In the genomic region with DNA sequence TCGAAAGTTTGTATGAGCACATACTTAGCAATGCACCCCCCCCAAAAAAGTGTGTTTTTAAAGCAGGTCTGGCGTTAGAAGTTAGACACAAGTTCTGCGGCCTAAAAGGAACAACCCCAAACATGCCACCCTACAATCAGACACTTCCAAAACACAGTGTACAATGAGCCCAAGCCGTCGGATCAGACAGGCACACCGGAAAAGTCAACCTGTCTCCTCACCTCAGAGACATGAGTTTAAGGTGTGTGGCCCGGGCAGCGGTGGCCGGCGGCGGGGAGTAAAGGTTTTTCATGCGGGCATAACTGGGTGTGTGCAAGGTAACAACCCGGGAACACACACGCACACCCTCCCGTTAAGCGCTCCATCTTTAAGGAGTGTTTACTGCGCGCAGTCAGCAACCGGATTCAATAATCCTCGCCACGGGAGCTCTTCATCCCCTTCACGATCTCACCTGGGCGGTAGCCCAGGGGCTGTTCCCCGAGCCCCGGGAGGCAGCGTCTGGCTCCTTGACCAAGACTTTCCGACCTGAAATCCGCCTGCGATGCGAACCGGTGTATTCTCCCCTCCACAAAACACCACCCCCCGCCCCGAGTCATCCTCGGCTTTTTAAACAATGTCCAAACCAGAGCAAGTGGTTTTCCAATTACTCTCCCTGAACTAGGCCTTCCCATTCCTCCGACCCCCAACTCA, we compare ENCODE assay signal across 8 cellular contexts. TPM values are rescaled to one million over a fixed set of nuclear protein-coding genes. Genes with fewer than 3 reads are reported as not detected.
DNase-seq lines count a peak whose midpoint lies in the region; ATAC-seq and TF ChIP-seq lines count a peak whose summit lies in the region.
"Not testable (repeated sequence)": the region's sequence is repeated elsewhere in the genome, so short reads cannot be mapped to it uniquely, and the experiment has no call there.

No MANE protein-coding gene starts in this region.

- H3K9me3 ChIP-seq in CD8-positive, alpha-beta memory T cell (ENCODE audit: low read length); right atrium auricular region: not testable (repeated sequence)

- POLR2A ChIA-PET in CD8-positive, alpha-beta memory T cell (lab: Charles Lee) = interaction anchor here (1.1 to 2.3 kb wide), 3 partner anchors 48 to 156 kb away, joined by 5 to 17 read pairs (median 10); partner anchors contain the start of genes CEP95 and DDX5

- H3K36me3 ChIP-seq in CD8-positive, alpha-beta memory T cell (ENCODE audit: insufficient read depth, low read length); right atrium auricular region: not testable (repeated sequence)

- intact Hi-C loops in activated CD4-positive, alpha-beta T cell treated with anti-CD3 and anti-CD28 coated beads, Interleukin-2, amount 10 ng/mL, durations not matched to agents 24 days and 14 days (cut with micrococcal nuclease) = loop anchor here (5.0 kb wide), 2 partner anchors 76 to 239 kb away; no protein-coding TSS in a partner anchor

- H3K27ac ChIP-seq in CD8-positive, alpha-beta memory T cell (ENCODE audit: low read depth, low read length) = peak overlapping the region; percentile 64
- peak overlapping the region; percentile 90 to 91 for H3K27ac ChIP-seq in right atrium auricular region

- TF ChIP-seq CTCF in HFFc6 (IDR thresholded peaks at IDR 0.05); brain (conservative IDR thresholded peaks at IDR 0.05); right atrium auricular region (IDR thresholded peaks at IDR 0.05); omental fat pad (IDR thresholded peaks at IDR 0.05): not testable (repeated sequence)

- not testable (repeated sequence) for H3K27me3 ChIP-seq in CD8-positive, alpha-beta memory T cell (ENCODE audit: insufficient read depth, low read length, poor library complexity, severe bottlenecking); right atrium auricular region

- H3K4me1 Mint-ChIP-seq in CD8-positive, alpha-beta memory T cell = peaks cover 42 to 57% (median 53%) of the 10 kb centered on the region in 3 donors
- H3K4me1 Mint-ChIP-seq in HFFc6 (ENCODE audit: low read depth) (peaks cover 57% of the 10 kb centered on the region), brain (peaks cover 40% of the 10 kb centered on the region)
- peaks cover 31% of the 10 kb centered on the region for H3K4me1 Mint-ChIP-seq in activated CD4-positive, alpha-beta T cell treated with anti-CD3 and anti-CD28 coated beads, Interleukin-2, amount 10 ng/mL, durations not matched to agents 24 days and 14 days

- peak; percentile 10 to 58 (median 24) for DNase-seq in CD8-positive, alpha-beta memory T cell
- DNase-seq in HFFc6; right atrium auricular region (ENCODE audit: low spot score); omental fat pad (ENCODE audit: low spot score): not testable (repeated sequence)
- peak; percentile 16 for DNase-seq in NCI-H510A treated with DMSO at 0.1 percent for 48 hours (lab: John Stamatoyannopoulos, UW)
- peak; percentile 78 for DNase-seq in activated CD4-positive, alpha-beta T cell treated with anti-CD3 and anti-CD28 coated beads, Interleukin-2, amount 10 ng/mL, durations not matched to agents 24 days and 14 days
- DNase-seq in stimulated activated CD8-positive, alpha-beta memory T cell treated with anti-CD3 and anti-CD28 coated beads, Interleukin-7, amount 100 ng/mL, for 1 hour (ENCODE audit: low read depth in 2 of 2) = peak; percentile 11 to 16

- peaks cover 0 to 15% (median 1%) of the 10 kb centered on the region in 3 donors for H3K36me3 Mint-ChIP-seq in CD8-positive, alpha-beta memory T cell
- H3K36me3 Mint-ChIP-seq in HFFc6 (ENCODE audit: low read depth) = peaks cover 39% of the 10 kb centered on the region
- H3K36me3 Mint-ChIP-seq in activated CD4-positive, alpha-beta T cell treated with anti-CD3 and anti-CD28 coated beads, Interleukin-2, amount 10 ng/mL, durations not matched to agents 24 days and 14 days (ENCODE audit: low read depth) = peaks cover 10% of the 10 kb centered on the region
- H3K36me3 Mint-ChIP-seq in brain = peaks cover 11% of the 10 kb centered on the region

- peak overlapping the region; percentile 79 for H3K4me3 ChIP-seq in CD8-positive, alpha-beta memory T cell (ENCODE audit: low read length)
- H3K4me3 ChIP-seq in right atrium auricular region = peak overlapping the region; percentile 79 to 87

- CTCF ChIA-PET in CD8-positive, alpha-beta memory T cell (lab: Charles Lee) = interaction anchor here (1.3 kb wide), 1 partner anchor 71 kb away, joined by 3 read pairs; no protein-coding TSS in a partner anchor

- H3K27me3 Mint-ChIP-seq in CD8-positive, alpha-beta memory T cell; HFFc6 (ENCODE audit: insufficient read depth); activated CD4-positive, alpha-beta T cell treated with anti-CD3 and anti-CD28 coated beads, Interleukin-2, amount 10 ng/mL, durations not matched to agents 24 days and 14 days; brain: not testable (repeated sequence)

- peak overlapping the region; percentile 97 to 100 (median 99) for H3K4me3 Mint-ChIP-seq in CD8-positive, alpha-beta memory T cell
- H3K4me3 Mint-ChIP-seq in HFFc6 (peak overlapping the region; percentile 100), brain (peak overlapping the region; percentile 99 to 100 (median 100))
- peak overlapping the region; percentile 96 for H3K4me3 Mint-ChIP-seq in activated CD4-positive, alpha-beta T cell treated with anti-CD3 and anti-CD28 coated beads, Interleukin-2, amount 10 ng/mL, durations not matched to agents 24 days and 14 days

- peaks cover 22% of the 10 kb centered on the region for H3K4me1 ChIP-seq in CD8-positive, alpha-beta memory T cell (ENCODE audit: insufficient read depth, low read length)
- H3K4me1 ChIP-seq in right atrium auricular region = peaks cover 0 to 10% of the 10 kb centered on the region in 2 donors

- not testable (repeated sequence) for H3K9me3 Mint-ChIP-seq in CD8-positive, alpha-beta memory T cell; HFFc6; activated CD4-positive, alpha-beta T cell treated with anti-CD3 and anti-CD28 coated beads, Interleukin-2, amount 10 ng/mL, durations not matched to agents 24 days and 14 days; brain

- H3K27ac Mint-ChIP-seq in CD8-positive, alpha-beta memory T cell = peak overlapping the region; percentile 94 to 99 (median 96)
- H3K27ac Mint-ChIP-seq in HFFc6 (peak overlapping the region; percentile 97), brain (peak overlapping the region; percentile 94 to 98 (median 97))
- peak overlapping the region; percentile 92 for H3K27ac Mint-ChIP-seq in activated CD4-positive, alpha-beta T cell treated with anti-CD3 and anti-CD28 coated beads, Interleukin-2, amount 10 ng/mL, durations not matched to agents 24 days and 14 days

- ATAC-seq in omental fat pad (ENCODE audit: low FRiP score) = peak; percentile 24

RNA-seq across cellular contexts. Expression of gene SMURF2, which starts 0.9 kb away (rescaled TPM):
- 10 to 100 TPM; 18.9 to 19.0 TPM for total RNA-seq in CD8-positive, alpha-beta memory T cell
- polyA plus RNA-seq in CD8-positive, alpha-beta memory T cell = 7.8 TPM
- total RNA-seq in HFFc6 (2021; fragmentation: NEBNext Ultra II Directional; extraction: Animal tissue kit (Norgen Biotek cat#: 25700)) = 100 to 1,000 TPM in 3 of 6 experiments, 10 to 100 TPM in 3; 92.5 to 206 (median 99.1) TPM
- total RNA-seq in activated CD4-positive, alpha-beta T cell treated with anti-CD3 and anti-CD28 coated beads, Interleukin-2, amount 10 ng/mL, durations not matched to agents 24 days and 14 days = 10.3 and 11.3 TPM in 2 replicates
- 9.9 TPM for polyA plus RNA-seq in brain (ENCODE audit: insufficient read depth, low read depth, low replicate concordance)
- 10 to 100 TPM; 12.6 to 15.3 TPM for total RNA-seq in right atrium auricular region
- 10 to 100 TPM; 26.8 to 38.1 (median 29.5) TPM for total RNA-seq in omental fat pad
